ENCODE assay signal across 8 cellular contexts in the genomic region with DNA sequence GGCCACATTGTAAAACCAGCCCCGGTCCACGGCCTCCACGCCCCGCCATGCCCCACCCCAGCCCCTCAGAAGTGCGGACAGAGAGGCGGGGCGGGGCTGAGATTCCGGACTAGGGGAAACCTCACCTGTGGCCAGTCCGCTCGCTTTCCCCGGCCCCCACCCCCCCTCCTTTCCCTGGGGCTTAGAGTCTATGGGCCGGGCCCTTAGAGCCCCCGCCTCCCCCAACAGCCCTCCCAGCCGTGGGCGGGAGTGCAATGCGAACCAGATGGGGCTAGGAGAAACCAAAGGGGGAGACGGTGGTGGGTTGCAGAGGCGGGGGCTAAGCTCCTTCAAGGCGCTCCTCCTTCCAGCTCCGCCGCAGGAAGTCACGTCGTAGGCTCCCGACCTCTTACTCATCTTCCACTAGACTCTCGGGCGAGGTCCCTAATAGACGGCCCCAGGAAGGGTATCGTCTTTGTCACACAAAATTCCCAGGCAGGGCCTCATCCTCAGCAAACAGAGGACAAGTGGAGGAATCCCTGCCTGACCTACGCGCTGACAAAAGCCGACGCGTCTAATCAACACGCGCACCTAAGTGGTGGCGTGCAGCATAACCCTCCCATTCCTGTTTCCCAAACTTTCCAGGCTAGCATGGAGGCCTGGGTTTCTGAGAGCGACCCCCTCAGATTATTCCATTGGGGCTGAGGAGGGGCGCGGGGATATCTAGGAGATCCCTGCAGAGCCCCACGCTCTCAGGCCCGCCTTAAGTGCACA. TPM values are rescaled to one million over a fixed set of nuclear protein-coding genes. Genes with fewer than 3 reads are reported as not detected.
A peak's percentile ranks its signal among the peaks of the same experiment; 100 is the strongest.
DNase-seq lines count a peak whose midpoint lies in the region; TF ChIP-seq lines count a peak whose summit lies in the region.

No MANE protein-coding gene starts in this region.

- H3K4me3 ChIP-seq in osteoblast (ENCODE audit: insufficient read depth, low read length): peak overlapping the region; percentile 86
- H3K4me3 ChIP-seq in tibial nerve: peak overlapping the region; percentile 64 to 92 (median 78)

- H3K79me2 ChIP-seq in osteoblast (ENCODE audit: insufficient read depth, low read length): peaks cover 34% of the 10 kb centered on the region

- TF ChIP-seq EP300 in tibial nerve (IDR thresholded peaks at IDR 0.05): peak in 1 of 2 donors; percentile 24

- TSS peak; percentile 73 for BruUV-seq in Calu3 (replicated peaks; lab: Mats Ljungman, UMichigan)

- no peaks in the 10 kb centered on the region for H3K9me3 Mint-ChIP-seq in Calu3 (ENCODE audit: low read depth, unreplicated experiment)

- H3K4me1 Mint-ChIP-seq in Calu3 (ENCODE audit: low read depth, unreplicated experiment): peaks cover 53% of the 10 kb centered on the region

- H3K36me3 ChIP-seq in osteoblast (ENCODE audit: insufficient read depth, low read length) (peaks cover 25% of the 10 kb centered on the region), tibial nerve (peaks cover 0 to 22% (median 0%) of the 10 kb centered on the region in 3 donors)

- H3K27me3 Mint-ChIP-seq in Calu3 (ENCODE audit: unreplicated experiment): no peaks in the 10 kb centered on the region

- H3K4me2 ChIP-seq in osteoblast (ENCODE audit: insufficient read depth, low read length): peak overlapping the region; percentile 94

- H2AFZ ChIP-seq in osteoblast (ENCODE audit: low read length): peak overlapping the region; percentile 56

- H3K27ac Mint-ChIP-seq in Calu3 (ENCODE audit: unreplicated experiment): peak overlapping the region; percentile 94

- peak; percentile 83 for DNase-seq in Calu3
- DNase-seq in GM20000 (ENCODE audit: low spot score): peak; percentile 89
- peak; percentile 66 for DNase-seq in HT-29 (ENCODE audit: low spot score)
- DNase-seq in SIG-M5 (lab: John Stamatoyannopoulos, UW): peak; percentile 80
- peak; percentile 43 to 60 (median 50) for DNase-seq in activated naive CD4-positive, alpha-beta T cell (lab: John Stamatoyannopoulos, UW)
- DNase-seq in germinal center (ENCODE audit: low spot score): peak; percentile 74
- DNase-seq in osteoblast (ENCODE audit: insufficient read length, low spot score, missing footprints): peak; percentile 94
- DNase-seq in tibial nerve (ENCODE audit: low spot score in 2 of 2): peak; percentile 78 to 86

- H3K27me3 ChIP-seq in osteoblast (ENCODE audit: insufficient read depth, low read length): no peaks in the 10 kb centered on the region
- H3K27me3 ChIP-seq in tibial nerve: no peaks in the 10 kb centered on the region

- peaks cover 33% of the 10 kb centered on the region for H4K20me1 ChIP-seq in osteoblast (ENCODE audit: insufficient read depth, low read length)

- 0 to 1% methylated on average over 25 to 26 of the region's 41 CpGs for WGBS in tibial nerve, 2 donors

- H3K36me3 Mint-ChIP-seq in Calu3 (ENCODE audit: insufficient read depth, unreplicated experiment): peaks cover 68% of the 10 kb centered on the region

- no peak for TF ChIP-seq POLR2A in tibial nerve (IDR thresholded peaks at IDR 0.05)

- CTCF ChIA-PET in Calu3 (lab: Charles Lee): interaction anchor here (0.6 to 4.5 kb wide), 7 partner anchors 9 to 107 kb away, joined by 3 to 49 read pairs (median 5); partner anchors contain the start of genes LRP1, NEMP1 and STAT6

- H3K9me3 ChIP-seq in osteoblast (ENCODE audit: low read depth, low read length) (no peaks in the 10 kb centered on the region), tibial nerve (no peaks in the 10 kb centered on the region)

- TF ChIP-seq CTCF in Calu3 (IDR thresholded peaks at IDR 0.05; ENCODE audit: unreplicated experiment) (no peak), GM20000 (IDR thresholded peaks at IDR 0.05; ENCODE audit: extremely low read depth, missing control alignments) (no peak), osteoblast (IDR thresholded peaks at IDR 0.05; ENCODE audit: extremely low read depth, low read depth, low read length) (no peak), tibial nerve (IDR thresholded peaks at IDR 0.05) (no peak)

- H3K4me3 Mint-ChIP-seq in Calu3 (ENCODE audit: low read depth, unreplicated experiment): peak overlapping the region; percentile 91

- peaks cover 45% of the 10 kb centered on the region for H3K4me1 ChIP-seq in osteoblast (ENCODE audit: insufficient read depth, low read length)
- peaks cover 3 to 40% (median 30%) of the 10 kb centered on the region in 4 donors for H3K4me1 ChIP-seq in tibial nerve

- H3K27ac ChIP-seq in osteoblast (ENCODE audit: low read depth, low read length) (peak overlapping the region; percentile 99), tibial nerve (peak overlapping the region; percentile 98 to 100 (median 99))

- intact Hi-C loops in Calu3 (cut with micrococcal nuclease; ENCODE audit: unreplicated experiment): loop anchor here (2.0 kb wide), 1 partner anchor 23 kb away; the partner anchor contains the start of gene STAT6

RNA-seq across cellular contexts. Expression of gene NAB2, which starts 1.0 kb away (rescaled TPM):
- total RNA-seq in Calu3 (2022) (21.3 and 25.6 TPM in 2 replicates), osteoblast (53.6 and 70.9 TPM in 2 replicates), tibial nerve (10 to 100 TPM; 29.3 to 42.2 (median 38.6) TPM)
- 17.8 and 19.3 TPM in 2 replicates for total RNA-seq in HT-29 (2014; rRNA removed; shearing (Covaris generic))

RNA-seq across cellular contexts. Expression of gene NEMP1, which starts 9.3 kb away (rescaled TPM):
- total RNA-seq in Calu3 (2022): 60.4 and 63.2 TPM in 2 replicates
- total RNA-seq in HT-29 (2014; rRNA removed; shearing (Covaris generic)): 12.5 and 13.6 TPM in 2 replicates
- total RNA-seq in osteoblast: 6.5 and 7.7 TPM in 2 replicates
- total RNA-seq in tibial nerve: 10 to 100 TPM in 1 of 4 donors, 1 to 10 TPM in 3; 4.8 to 10.2 (median 6.6) TPM

RNA-seq across cellular contexts. Expression of gene STAT6, which starts 23.3 kb away (rescaled TPM):
- 213 and 243 TPM in 2 replicates for total RNA-seq in Calu3 (2022)
- total RNA-seq in HT-29 (2014; rRNA removed; shearing (Covaris generic)): 114 and 125 TPM in 2 replicates
- total RNA-seq in osteoblast: 149 and 167 TPM in 2 replicates
- 100 to 1,000 TPM; 140 to 247 (median 183) TPM for total RNA-seq in tibial nerve

RNA-seq across cellular contexts. Expression of gene MYO1A, which starts 37.9 kb away (rescaled TPM):
- total RNA-seq in Calu3 (2022) (0.31 and 1.5 TPM in 2 replicates), osteoblast (under 0.01 TPM in 1 of 2 replicates, not detected in the other), tibial nerve (under 1 TPM in 2 of 4 donors, not detected in 2; 0.30 to 0.59 TPM)
- 0.76 and 1.8 TPM in 2 replicates for total RNA-seq in HT-29 (2014; rRNA removed; shearing (Covaris generic))

RNA-seq across cellular contexts. Expression of gene LRP1, which starts 40.4 kb away (rescaled TPM):
- 12.4 and 16.6 TPM in 2 replicates for total RNA-seq in Calu3 (2022)
- 22.8 and 25.2 TPM in 2 replicates for total RNA-seq in HT-29 (2014; rRNA removed; shearing (Covaris generic))
- 744 and 789 TPM in 2 replicates for total RNA-seq in osteoblast
- 100 to 1,000 TPM; 410 to 653 (median 527) TPM for total RNA-seq in tibial nerve

Comparison
In these comparisons a context has a peak if more than half of its experiments do, and no peak if none do; other contexts are left out.
1. Peak in every context shown above with its lines: DNase-seq, H3K4me3 ChIP-seq and H3K27ac ChIP-seq.